1 cellular context compared by ENCODE assay signal in genomic region chr1:43446881-43447835, GRCh38.
TF ChIP-seq lines count a peak whose summit lies in the region.

No MANE protein-coding gene starts in this region.

TF ChIP-seq in HepG2, 621 proteins besides CTCF, POLR2A, EP300 and RAD21:
- TF ChIP-seq REPIN1 (CRISPR knock-in tag; IDR thresholded peaks at IDR 0.05; ENCODE audit: borderline replicate concordance, low read depth), result no peak
- TF ChIP-seq IKZF1 (IDR thresholded peaks at IDR 0.05), result no peak
- no peak for TF ChIP-seq ZNF644 (CRISPR knock-in tag; IDR thresholded peaks at IDR 0.05; ENCODE audit: low read depth)
- TF ChIP-seq RERE (CRISPR knock-in tag; IDR thresholded peaks at IDR 0.05; ENCODE audit: low read depth), result no peak
- TF ChIP-seq TEF (CRISPR knock-in tag; IDR thresholded peaks at IDR 0.05), result no peak
- TF ChIP-seq E2F5 (CRISPR knock-in tag; conservative IDR thresholded peaks at IDR 0.05), result no peak
- TF ChIP-seq RCOR2 (CRISPR knock-in tag; IDR thresholded peaks at IDR 0.05), result no peak
- no peak for TF ChIP-seq AHDC1 (CRISPR knock-in tag; IDR thresholded peaks at IDR 0.05; ENCODE audit: borderline replicate concordance)
- no peak for TF ChIP-seq PATZ1 (CRISPR knock-in tag; IDR thresholded peaks at IDR 0.05)
- TF ChIP-seq NFE2L2 (IDR thresholded peaks at IDR 0.05; ENCODE audit: low read length), result no peak
- no peak for TF ChIP-seq POLR2AphosphoS2 (IDR thresholded peaks at IDR 0.05; ENCODE audit: low read depth, low read length)
- TF ChIP-seq FUBP1 (CRISPR knock-in tag; IDR thresholded peaks at IDR 0.05; ENCODE audit: borderline replicate concordance), result no peak
- no peak for TF ChIP-seq ZNF770 (CRISPR knock-in tag; IDR thresholded peaks at IDR 0.05)
- no peak for TF ChIP-seq ZNF891 (CRISPR knock-in tag; IDR thresholded peaks at IDR 0.05)
- TF ChIP-seq KLF12 (CRISPR knock-in tag; IDR thresholded peaks at IDR 0.05; ENCODE audit: borderline replicate concordance), result no peak
- no peak for TF ChIP-seq LBX2 (CRISPR knock-in tag; IDR thresholded peaks at IDR 0.05; ENCODE audit: borderline replicate concordance)
